Comparison of ENCODE assay signal across 1 cellular context in the genomic region with DNA sequence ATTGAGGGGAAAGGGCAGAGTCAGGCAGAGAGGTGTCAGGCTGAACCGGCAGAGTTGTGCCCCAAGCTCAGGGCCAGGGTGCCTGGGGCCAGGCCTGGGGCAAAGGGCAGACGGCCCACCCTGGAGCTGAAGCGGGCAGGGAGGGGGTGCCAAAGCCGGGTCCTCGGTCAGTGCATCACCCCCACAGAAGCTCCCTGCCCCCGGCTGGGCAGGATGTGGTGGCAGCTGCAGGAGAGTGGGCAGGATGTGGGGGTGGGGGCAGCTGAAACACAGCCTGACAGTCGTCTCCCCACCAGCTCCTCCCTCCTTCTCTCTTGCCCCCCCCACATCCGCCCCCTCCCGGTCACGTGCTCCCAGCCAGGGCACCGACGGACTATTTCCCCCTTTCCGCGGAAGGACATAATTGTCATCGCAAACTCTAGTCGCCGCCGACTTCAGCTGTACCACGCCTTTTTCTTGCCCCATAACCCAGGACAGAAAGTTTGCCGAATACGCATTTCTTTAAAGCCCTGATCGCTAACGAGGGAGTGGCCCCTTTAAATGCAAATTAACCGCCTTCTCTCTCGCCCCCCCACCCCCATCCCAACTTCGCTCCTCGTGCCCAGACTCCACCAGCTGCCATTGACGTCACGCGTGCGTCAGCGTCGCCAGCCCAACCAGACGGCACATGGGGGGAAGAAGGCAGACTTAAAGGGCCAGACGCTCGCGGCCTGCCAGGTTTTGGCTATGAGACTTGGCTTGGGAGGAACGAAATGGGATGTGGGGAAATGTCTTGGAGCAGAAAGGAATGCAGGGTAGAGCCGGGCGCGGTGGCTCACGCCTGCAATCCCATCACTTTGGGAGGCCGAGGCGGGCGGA.
A peak's percentile ranks its signal among the peaks of the same experiment; 100 is the strongest.
TF ChIP-seq lines count a peak whose summit lies in the region.

No MANE protein-coding gene starts in this region.

TF ChIP-seq in GM12878, 131 proteins besides CTCF, POLR2A, EP300 and RAD21 (continued from another document and continues in another):
- no peak for TF ChIP-seq CUX1 (IDR thresholded peaks at IDR 0.05; ENCODE audit: insufficient replicate concordance, low read depth, low read length)
- TF ChIP-seq MTA3 (IDR thresholded peaks at IDR 0.05; ENCODE audit: borderline replicate concordance, low read length) = no peak
- no peak for TF ChIP-seq PML (IDR thresholded peaks at IDR 0.05; ENCODE audit: low read length)
- no peak for TF ChIP-seq SMAD5 (IDR thresholded peaks at IDR 0.05; ENCODE audit: low read depth)
- peak; percentile 99 for TF ChIP-seq TCF12 (IDR thresholded peaks at IDR 0.05; ENCODE audit: low read depth, low read length)
- no peak for TF ChIP-seq ZBTB4 (CRISPR knock-in tag; IDR thresholded peaks at IDR 0.05)
- TF ChIP-seq ZNF24 (IDR thresholded peaks at IDR 0.05) = 0 out of 2 replicates have a peak, but pooled peaks have one; percentile 66
- TF ChIP-seq E2F8 (IDR thresholded peaks at IDR 0.05; ENCODE audit: low read depth, partially characterized antibody) = no peak
- TF ChIP-seq ZSCAN29 (IDR thresholded peaks at IDR 0.05) = 0 out of 2 replicates have a peak, but pooled peaks have one; percentile 3
- peak in 1 of 2 experiments; percentile 34; a peak in 1 of 4 replicates for TF ChIP-seq ETV6 (conservative IDR thresholded peaks at IDR 0.05 in 1 of 2, IDR thresholded peaks at IDR 0.05 in 1 of 2; ENCODE audit: borderline replicate concordance in 1 of 2, low read depth in 1 of 2)
- TF ChIP-seq, protein P1, sequence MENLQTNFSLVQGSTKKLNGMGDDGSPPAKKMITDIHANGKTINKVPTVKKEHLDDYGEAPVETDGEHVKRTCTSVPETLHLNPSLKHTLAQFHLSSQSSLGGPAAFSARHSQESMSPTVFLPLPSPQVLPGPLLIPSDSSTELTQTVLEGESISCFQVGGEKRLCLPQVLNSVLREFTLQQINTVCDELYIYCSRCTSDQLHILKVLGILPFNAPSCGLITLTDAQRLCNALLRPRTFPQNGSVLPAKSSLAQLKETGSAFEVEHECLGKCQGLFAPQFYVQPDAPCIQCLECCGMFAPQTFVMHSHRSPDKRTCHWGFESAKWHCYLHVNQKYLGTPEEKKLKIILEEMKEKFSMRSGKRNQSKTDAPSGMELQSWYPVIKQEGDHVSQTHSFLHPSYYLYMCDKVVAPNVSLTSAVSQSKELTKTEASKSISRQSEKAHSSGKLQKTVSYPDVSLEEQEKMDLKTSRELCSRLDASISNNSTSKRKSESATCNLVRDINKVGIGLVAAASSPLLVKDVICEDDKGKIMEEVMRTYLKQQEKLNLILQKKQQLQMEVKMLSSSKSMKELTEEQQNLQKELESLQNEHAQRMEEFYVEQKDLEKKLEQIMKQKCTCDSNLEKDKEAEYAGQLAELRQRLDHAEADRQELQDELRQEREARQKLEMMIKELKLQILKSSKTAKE (IDR thresholded peaks at IDR 0.05; ENCODE audit: low read depth, poor library complexity, severe bottlenecking) = peak; percentile 91
- TF ChIP-seq EED (IDR thresholded peaks at IDR 0.05; ENCODE audit: low read depth) = peak; percentile 74
- TF ChIP-seq, protein P2, sequence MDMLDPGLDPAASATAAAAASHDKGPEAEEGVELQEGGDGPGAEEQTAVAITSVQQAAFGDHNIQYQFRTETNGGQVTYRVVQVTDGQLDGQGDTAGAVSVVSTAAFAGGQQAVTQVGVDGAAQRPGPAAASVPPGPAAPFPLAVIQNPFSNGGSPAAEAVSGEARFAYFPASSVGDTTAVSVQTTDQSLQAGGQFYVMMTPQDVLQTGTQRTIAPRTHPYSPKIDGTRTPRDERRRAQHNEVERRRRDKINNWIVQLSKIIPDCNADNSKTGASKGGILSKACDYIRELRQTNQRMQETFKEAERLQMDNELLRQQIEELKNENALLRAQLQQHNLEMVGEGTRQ (IDR thresholded peaks at IDR 0.05; ENCODE audit: borderline replicate concordance, low read depth, low read length) = peak; percentile 60
- no peak for TF ChIP-seq STAT3 (IDR thresholded peaks at IDR 0.05; ENCODE audit: low read depth, low read length)
- TF ChIP-seq ATF7 (IDR thresholded peaks at IDR 0.05; ENCODE audit: low read depth) = peak; percentile 90
- no peak for TF ChIP-seq ATF2 (IDR thresholded peaks at IDR 0.05; ENCODE audit: low read length)
- TF ChIP-seq USF1 (IDR thresholded peaks at IDR 0.05; ENCODE audit: borderline replicate concordance, extremely low read length, insufficient read depth, low read depth, low read length) = peak; percentile 84
- TF ChIP-seq, protein P3, sequence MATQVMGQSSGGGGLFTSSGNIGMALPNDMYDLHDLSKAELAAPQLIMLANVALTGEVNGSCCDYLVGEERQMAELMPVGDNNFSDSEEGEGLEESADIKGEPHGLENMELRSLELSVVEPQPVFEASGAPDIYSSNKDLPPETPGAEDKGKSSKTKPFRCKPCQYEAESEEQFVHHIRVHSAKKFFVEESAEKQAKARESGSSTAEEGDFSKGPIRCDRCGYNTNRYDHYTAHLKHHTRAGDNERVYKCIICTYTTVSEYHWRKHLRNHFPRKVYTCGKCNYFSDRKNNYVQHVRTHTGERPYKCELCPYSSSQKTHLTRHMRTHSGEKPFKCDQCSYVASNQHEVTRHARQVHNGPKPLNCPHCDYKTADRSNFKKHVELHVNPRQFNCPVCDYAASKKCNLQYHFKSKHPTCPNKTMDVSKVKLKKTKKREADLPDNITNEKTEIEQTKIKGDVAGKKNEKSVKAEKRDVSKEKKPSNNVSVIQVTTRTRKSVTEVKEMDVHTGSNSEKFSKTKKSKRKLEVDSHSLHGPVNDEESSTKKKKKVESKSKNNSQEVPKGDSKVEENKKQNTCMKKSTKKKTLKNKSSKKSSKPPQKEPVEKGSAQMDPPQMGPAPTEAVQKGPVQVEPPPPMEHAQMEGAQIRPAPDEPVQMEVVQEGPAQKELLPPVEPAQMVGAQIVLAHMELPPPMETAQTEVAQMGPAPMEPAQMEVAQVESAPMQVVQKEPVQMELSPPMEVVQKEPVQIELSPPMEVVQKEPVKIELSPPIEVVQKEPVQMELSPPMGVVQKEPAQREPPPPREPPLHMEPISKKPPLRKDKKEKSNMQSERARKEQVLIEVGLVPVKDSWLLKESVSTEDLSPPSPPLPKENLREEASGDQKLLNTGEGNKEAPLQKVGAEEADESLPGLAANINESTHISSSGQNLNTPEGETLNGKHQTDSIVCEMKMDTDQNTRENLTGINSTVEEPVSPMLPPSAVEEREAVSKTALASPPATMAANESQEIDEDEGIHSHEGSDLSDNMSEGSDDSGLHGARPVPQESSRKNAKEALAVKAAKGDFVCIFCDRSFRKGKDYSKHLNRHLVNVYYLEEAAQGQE (IDR thresholded peaks at IDR 0.05; ENCODE audit: low read depth, low read length) = no peak
- peak; percentile 39; the same call in 1 of the 2 replicates for TF ChIP-seq RB1 (IDR thresholded peaks at IDR 0.05; ENCODE audit: borderline replicate concordance)
- TF ChIP-seq NR2F1 (conservative IDR thresholded peaks at IDR 0.05) = peak; percentile 94
- TF ChIP-seq BCL3 (IDR thresholded peaks at IDR 0.05; ENCODE audit: borderline replicate concordance, insufficient read depth, low read depth, low read length, poor library complexity, severe bottlenecking) = peak; percentile 63
- peak; percentile 79 for TF ChIP-seq MEF2B (IDR thresholded peaks at IDR 0.05; ENCODE audit: partially characterized antibody, poor library complexity, severe bottlenecking)
- peak; percentile 68; the same call in 1 of the 2 replicates for TF ChIP-seq CBFB (IDR thresholded peaks at IDR 0.05; ENCODE audit: low read depth)
- peak; percentile 14; the same call in 1 of the 2 replicates for TF ChIP-seq NFYA (IDR thresholded peaks at IDR 0.05; ENCODE audit: borderline replicate concordance, low read depth, low read length)
